Comparison of ENCODE assay signal across 10 cellular contexts in genomic region chr17:29594441-29595090, GRCh38. TPM values are rescaled to one million over a fixed set of nuclear protein-coding genes. Genes with fewer than 3 reads are reported as not detected.
DNase-seq lines count a peak whose midpoint lies in the region; ATAC-seq, FAIRE-seq and TF ChIP-seq lines count a peak whose summit lies in the region.
"Had no signal": no experiment of that assay in that cellular context is flagged by ENCODE, and none has a peak within 500 bp of the region (broad histone marks: within the 10 kb centered on the region; RNA-seq: fewer than 3 reads in every experiment).

No MANE protein-coding gene starts in this region.

- intact Hi-C loops in right cardiac atrium (cut with DNase I) (no loop called here), left cardiac atrium (cut with DNase I) (no loop called here), HepG2 (cut with micrococcal nuclease; ENCODE audit: unreplicated experiment) (loop anchor here (10.0 kb wide), 1 partner anchor 220 kb away; no protein-coding TSS in a partner anchor), uterus (cut with DNase I; ENCODE audit: low total_unique reads) (no loop called here)
- intact Hi-C loops in activated T-helper 2 cell treated with anti-CD3 and anti-CD28 coated beads, Interferon-gamma antibody, Interleukin-2, Interleukin-4, amounts not matched to agents 10 μg/mL and 5 μg/mL and 100 μg/mL, durations not matched to agents 14 hours and 24 hours and 36 hours (cut with micrococcal nuclease) = no loop called here

- H3K4me3 Mint-ChIP-seq in activated T-helper 2 cell treated with anti-CD3 and anti-CD28 coated beads, Interferon-gamma antibody, Interleukin-2, Interleukin-4, amounts not matched to agents 10 μg/mL and 5 μg/mL and 100 μg/mL, durations not matched to agents 14 hours and 24 hours and 36 hours (ENCODE audit: low read depth) = peak overlapping the region; percentile 75

- no peak overlapping the region for H3K9ac ChIP-seq in HepG2 (ENCODE audit: insufficient read depth, low read depth, low read length)

- ATAC-seq in right cardiac atrium = no peak
- ATAC-seq in left cardiac atrium = no peak
- ATAC-seq in HepG2 = no peak
- ATAC-seq in upper lobe of left lung (ENCODE audit: low FRiP score in 2 of 2) = no peak

- no peak for TF ChIP-seq POLR2A in HepG2 (IDR thresholded peaks at IDR 0.05; ENCODE audit: insufficient read depth in 1 of 2, low read depth in 2 of 2, low read length in 2 of 2)
- TF ChIP-seq POLR2A in uterus (IDR thresholded peaks at IDR 0.05) = no peak
- TF ChIP-seq POLR2A in upper lobe of left lung (IDR thresholded peaks at IDR 0.05) = no peak

- no peaks in the 10 kb centered on the region for H3K27me3 Mint-ChIP-seq in activated T-helper 2 cell treated with anti-CD3 and anti-CD28 coated beads, Interferon-gamma antibody, Interleukin-2, Interleukin-4, amounts not matched to agents 10 μg/mL and 5 μg/mL and 100 μg/mL, durations not matched to agents 14 hours and 24 hours and 36 hours (ENCODE audit: low read depth)

- TF ChIP-seq CTCF in HepG2 (CRISPR knock-in tag; IDR thresholded peaks at IDR 0.05) (no peak), uterus (IDR thresholded peaks at IDR 0.05) (no peak), D721Med (IDR thresholded peaks at IDR 0.05; ENCODE audit: insufficient read depth, missing control alignments) (no peak), upper lobe of left lung (IDR thresholded peaks at IDR 0.05) (no peak)

- no peaks in the 10 kb centered on the region for H3K79me2 ChIP-seq in HepG2 (ENCODE audit: insufficient read depth, low read length)

- no peaks in the 10 kb centered on the region for H4K20me1 ChIP-seq in HepG2 (ENCODE audit: insufficient read depth, low read length)

- H3K4me3 ChIP-seq in right cardiac atrium (ENCODE audit: low read length) = no peak overlapping the region
- peak overlapping the region in 1 of 3 experiments; percentile 71; a peak in 2 of 6 replicates for H3K4me3 ChIP-seq in HepG2 (replicated peaks in 1 of 3; ENCODE audit: insufficient read depth in 1 of 3, low read depth in 2 of 3, low read length in 3 of 3)
- no peak overlapping the region for H3K4me3 ChIP-seq in uterus
- H3K4me3 ChIP-seq in upper lobe of left lung = no peak overlapping the region

- H3K4me1 ChIP-seq in right cardiac atrium (ENCODE audit: control insufficient read depth, insufficient read depth, low read length) (peaks cover 3% of the 10 kb centered on the region), HepG2 (ENCODE audit: insufficient read depth, low read length) (peaks cover 64% of the 10 kb centered on the region), uterus (peaks cover 0 to 23% of the 10 kb centered on the region in 2 donors), upper lobe of left lung (peaks cover 41 to 48% (median 43%) of the 10 kb centered on the region in 4 donors)

- in situ Hi-C loops in HepG2 (cut with HindIII; ENCODE audit: extremely low pct_ligation_motif_present, low pct_unique_long_range_greater_than_20kb) = no loop called here

- CTCF ChIA-PET in HepG2 (lab: Yijun Ruan, JAX; ENCODE audit: low intra/inter-chr PET ratio, low total read pairs) = interaction anchor here (0.8 to 1.5 kb wide), 2 partner anchors 14 to 224 kb away, joined by 3 to 5 read pairs; no protein-coding TSS in a partner anchor

- FAIRE-seq in HepG2 (lab: Jason Lieb, UNC) (no peak), D721Med (lab: Jason Lieb, UNC) (no peak)
- FAIRE-seq: GM19239 had no signal

- peaks cover 26% of the 10 kb centered on the region for H3K4me1 Mint-ChIP-seq in activated T-helper 2 cell treated with anti-CD3 and anti-CD28 coated beads, Interferon-gamma antibody, Interleukin-2, Interleukin-4, amounts not matched to agents 10 μg/mL and 5 μg/mL and 100 μg/mL, durations not matched to agents 14 hours and 24 hours and 36 hours (ENCODE audit: low read depth)

- TF ChIP-seq RAD21 in HepG2 (CRISPR knock-in tag; IDR thresholded peaks at IDR 0.05) = no peak

- H3K27ac ChIP-seq in right cardiac atrium (ENCODE audit: low read length) (no peak overlapping the region), HepG2 (ENCODE audit: extremely low read length, insufficient read depth, low read length) (no peak overlapping the region), uterus (peak overlapping the region in 1 of 2 donors; percentile 14), upper lobe of left lung (no peak overlapping the region)

- no peak for TF ChIP-seq EP300 in HepG2 (IDR thresholded peaks at IDR 0.05; ENCODE audit: low read depth in 2 of 2, low read length in 2 of 2)
- TF ChIP-seq EP300 in HepG2 (CRISPR knock-in tag; IDR thresholded peaks at IDR 0.05; ENCODE audit: borderline replicate concordance) = no peak
- TF ChIP-seq EP300 in upper lobe of left lung (IDR thresholded peaks at IDR 0.05) = no peak

- 90% methylated on average over 12 of the region's 12 CpGs for WGBS in right cardiac atrium
- 28% methylated on average over 8 of the region's 12 CpGs for WGBS in HepG2 (ENCODE audit: low lambda C conversion rate)
- 82 to 89% methylated on average over 6 of the region's 12 CpGs for WGBS in upper lobe of left lung, 2 donors

- no peak overlapping the region for H3K27ac Mint-ChIP-seq in activated T-helper 2 cell treated with anti-CD3 and anti-CD28 coated beads, Interferon-gamma antibody, Interleukin-2, Interleukin-4, amounts not matched to agents 10 μg/mL and 5 μg/mL and 100 μg/mL, durations not matched to agents 14 hours and 24 hours and 36 hours

- H3K27me3 ChIP-seq in right cardiac atrium (ENCODE audit: control insufficient read depth, insufficient read depth) = no peaks in the 10 kb centered on the region
- peaks cover 3 to 33% of the 10 kb centered on the region in 2 experiments; a peak in 3 of 5 replicates for H3K27me3 ChIP-seq in HepG2 (ENCODE audit: control insufficient read depth in 1 of 2, insufficient read depth in 2 of 2, low read length in 2 of 2)
- H3K27me3 ChIP-seq in uterus = no peaks in the 10 kb centered on the region
- peaks cover 0 to 3% (median 0%) of the 10 kb centered on the region in 4 donors for H3K27me3 ChIP-seq in upper lobe of left lung

- DNase-seq in right cardiac atrium = peak in 2 of 3 donors; percentile 55 to 59
- no peak for DNase-seq in left cardiac atrium
- DNase-seq in activated T-helper 2 cell treated with anti-CD3 and anti-CD28 coated beads, Interferon-gamma antibody, Interleukin-2, Interleukin-4, amounts not matched to agents 10 μg/mL and 5 μg/mL and 100 μg/mL, durations not matched to agents 14 hours and 24 hours and 36 hours (ENCODE audit: low spot score) = no peak
- DNase-seq in HepG2 (ENCODE audit: low spot score) = no peak
- peak; percentile 16 to 21 for DNase-seq in uterus
- no peak for DNase-seq in D721Med (ENCODE audit: insufficient read length, low spot score)
- DNase-seq in cerebellar cortex (ENCODE audit: low spot score) = no peak
- no peak for DNase-seq in upper lobe of left lung
- DNase-seq: occipital lobe had no signal

- peak overlapping the region; percentile 86 for H3K4me2 ChIP-seq in HepG2 (ENCODE audit: low read depth, low read length)

- H3K9me3 ChIP-seq in right cardiac atrium (ENCODE audit: control insufficient read depth, low read length) (no peaks in the 10 kb centered on the region), HepG2 (ENCODE audit: low read length) (no peaks in the 10 kb centered on the region), uterus (no peaks in the 10 kb centered on the region), upper lobe of left lung (no peaks in the 10 kb centered on the region)

- POLR2A ChIA-PET in HepG2 (lab: Yijun Ruan, JAX) = interaction anchor here (0.9 to 1.0 kb wide), 2 partner anchors 20 to 300 kb away, joined by 3 read pairs; partner anchors contain the start of gene NUFIP2

- no peak overlapping the region for H2AFZ ChIP-seq in HepG2 (ENCODE audit: low read length)

- no peaks in the 10 kb centered on the region for H3K36me3 ChIP-seq in HepG2 (replicated peaks in 1 of 2; ENCODE audit: control insufficient read depth in 1 of 2, insufficient read depth in 2 of 2, low read length in 2 of 2)
- no peaks in the 10 kb centered on the region for H3K36me3 ChIP-seq in uterus
- no peaks in the 10 kb centered on the region for H3K36me3 ChIP-seq in upper lobe of left lung

- no peaks in the 10 kb centered on the region for H3K9me3 Mint-ChIP-seq in activated T-helper 2 cell treated with anti-CD3 and anti-CD28 coated beads, Interferon-gamma antibody, Interleukin-2, Interleukin-4, amounts not matched to agents 10 μg/mL and 5 μg/mL and 100 μg/mL, durations not matched to agents 14 hours and 24 hours and 36 hours

- no peaks in the 10 kb centered on the region for H3K36me3 Mint-ChIP-seq in activated T-helper 2 cell treated with anti-CD3 and anti-CD28 coated beads, Interferon-gamma antibody, Interleukin-2, Interleukin-4, amounts not matched to agents 10 μg/mL and 5 μg/mL and 100 μg/mL, durations not matched to agents 14 hours and 24 hours and 36 hours (ENCODE audit: low read depth)

- no TSS peak for BruUV-seq in HepG2 (replicated peaks; lab: Mats Ljungman, UMichigan)

RNA-seq across cellular contexts. Expression of gene ANKRD13B, which starts 1.6 kb away (rescaled TPM):
- total RNA-seq in right cardiac atrium = 10 to 100 TPM in 1 of 4 donors, 1 to 10 TPM in 3; 5.4 to 11.0 (median 7.4) TPM
- 5.0 TPM for polyA plus RNA-seq in right cardiac atrium
- total RNA-seq in left cardiac atrium = 10 to 100 TPM in 1 of 2 donors, 1 to 10 TPM in 1; 8.1 to 10.5 TPM
- 34.1 and 41.6 TPM in 2 replicates for total RNA-seq in activated T-helper 2 cell treated with anti-CD3 and anti-CD28 coated beads, Interferon-gamma antibody, Interleukin-2, Interleukin-4, amounts not matched to agents 10 μg/mL and 5 μg/mL and 100 μg/mL, durations not matched to agents 14 hours and 24 hours and 36 hours
- total RNA-seq in HepG2 (2016; rRNA removed; fragmentation: Illumina TruSeq; extraction: Trizol) = 1.6 and 1.7 TPM in 2 replicates
- 0.71 and 0.79 TPM in 2 replicates for total RNA-seq in HepG2 (2016; cell fraction: cytosol; rRNA removed; fragmentation: Illumina TruSeq; extraction: Trizol; ENCODE audit: low read depth)
- 0.76 and 1.6 TPM in 2 replicates for total RNA-seq in HepG2 (2016; cell fraction: insoluble cytoplasmic fraction; rRNA removed; fragmentation: Illumina TruSeq; extraction: Trizol)
- 1.5 and 1.9 TPM in 2 replicates for total RNA-seq in HepG2 (2016; cell fraction: membrane; rRNA removed; fragmentation: Illumina TruSeq; extraction: Trizol)
- 2.0 and 2.4 TPM in 2 replicates for total RNA-seq in HepG2 (2016; cell fraction: nucleus; rRNA removed; fragmentation: Illumina TruSeq; extraction: Trizol)
- polyA plus RNA-seq in HepG2 (2011; rRNA removed) = 1.8 and 2.2 TPM in 2 replicates
- 0.83 and 1.4 TPM in 2 replicates for polyA plus RNA-seq in HepG2 (2011; cell fraction: cytosol; rRNA removed)
- polyA plus RNA-seq in HepG2 (2011; cell fraction: nucleus; rRNA removed) = 9.9 and 14.7 TPM in 2 replicates
- polyA plus RNA-seq in HepG2 (2012) = 1.2 and 2.1 TPM in 2 replicates
- 0.67 and 0.84 TPM in 2 replicates for polyA plus RNA-seq in HepG2 (2016; cell fraction: cytosol; fragmentation: Illumina TruSeq; extraction: Trizol; ENCODE audit: low read depth)
- 1.7 and 2.2 TPM in 2 replicates for polyA plus RNA-seq in HepG2 (2016; cell fraction: insoluble cytoplasmic fraction; fragmentation: Illumina TruSeq; extraction: Trizol; ENCODE audit: low read depth)
- polyA plus RNA-seq in HepG2 (2016; cell fraction: membrane; fragmentation: Illumina TruSeq; extraction: Trizol; ENCODE audit: low read depth) = 1.7 and 1.9 TPM in 2 replicates
- 6.1 and 8.4 TPM in 2 replicates for polyA plus RNA-seq in HepG2 (2016; cell fraction: nucleus; fragmentation: Illumina TruSeq; extraction: Trizol; ENCODE audit: insufficient read depth, low read depth)
- polyA minus RNA-seq in HepG2 (2011; rRNA and poly(A)+ RNA removed; ENCODE audit: low replicate concordance) = 3.0 and 21.2 TPM in 2 replicates
- 1.5 and 1.8 TPM in 2 replicates for polyA minus RNA-seq in HepG2 (2011; cell fraction: cytosol; rRNA and poly(A)+ RNA removed)
- 0.75 and 1.8 TPM in 2 replicates for polyA minus RNA-seq in HepG2 (2011; cell fraction: nucleus; rRNA and poly(A)+ RNA removed)
- total RNA-seq in uterus = 10 to 100 TPM in 3 of 4 donors, 1 to 10 TPM in 1; 2.8 to 17.0 (median 12.7) TPM
- 10 to 100 TPM in 1 of 6 donors, 1 to 10 TPM in 5; 1.5 to 24.1 (median 3.9) TPM for total RNA-seq in upper lobe of left lung

RNA-seq across cellular contexts. Expression of gene GIT1, which starts 5.1 kb away (rescaled TPM):
- 10 to 100 TPM; 31.4 to 37.8 (median 34.8) TPM for total RNA-seq in right cardiac atrium
- 25.5 TPM for polyA plus RNA-seq in right cardiac atrium
- 10 to 100 TPM; 30.8 to 44.0 TPM for total RNA-seq in left cardiac atrium
- 67.3 and 72.4 TPM in 2 replicates for total RNA-seq in activated T-helper 2 cell treated with anti-CD3 and anti-CD28 coated beads, Interferon-gamma antibody, Interleukin-2, Interleukin-4, amounts not matched to agents 10 μg/mL and 5 μg/mL and 100 μg/mL, durations not matched to agents 14 hours and 24 hours and 36 hours
- total RNA-seq in HepG2 (2016; rRNA removed; fragmentation: Illumina TruSeq; extraction: Trizol) = 12.9 and 14.2 TPM in 2 replicates
- 6.7 and 9.1 TPM in 2 replicates for total RNA-seq in HepG2 (2016; cell fraction: cytosol; rRNA removed; fragmentation: Illumina TruSeq; extraction: Trizol; ENCODE audit: low read depth)
- total RNA-seq in HepG2 (2016; cell fraction: insoluble cytoplasmic fraction; rRNA removed; fragmentation: Illumina TruSeq; extraction: Trizol) = 11.3 and 13.5 TPM in 2 replicates
- total RNA-seq in HepG2 (2016; cell fraction: membrane; rRNA removed; fragmentation: Illumina TruSeq; extraction: Trizol) = 23.5 and 27.1 TPM in 2 replicates
- 11.7 and 17.3 TPM in 2 replicates for total RNA-seq in HepG2 (2016; cell fraction: nucleus; rRNA removed; fragmentation: Illumina TruSeq; extraction: Trizol)
- 30.8 and 31.5 TPM in 2 replicates for polyA plus RNA-seq in HepG2 (2011; rRNA removed)
- polyA plus RNA-seq in HepG2 (2011; cell fraction: cytosol; rRNA removed) = 17.1 and 24.2 TPM in 2 replicates
- polyA plus RNA-seq in HepG2 (2011; cell fraction: nucleus; rRNA removed) = 56.8 and 69.2 TPM in 2 replicates
- 15.9 and 22.4 TPM in 2 replicates for polyA plus RNA-seq in HepG2 (2012)
- polyA plus RNA-seq in HepG2 (2016; cell fraction: cytosol; fragmentation: Illumina TruSeq; extraction: Trizol; ENCODE audit: low read depth) = 12.0 and 13.0 TPM in 2 replicates
- 17.0 and 22.9 TPM in 2 replicates for polyA plus RNA-seq in HepG2 (2016; cell fraction: insoluble cytoplasmic fraction; fragmentation: Illumina TruSeq; extraction: Trizol; ENCODE audit: low read depth)
- 26.3 and 34.9 TPM in 2 replicates for polyA plus RNA-seq in HepG2 (2016; cell fraction: membrane; fragmentation: Illumina TruSeq; extraction: Trizol; ENCODE audit: low read depth)
- polyA plus RNA-seq in HepG2 (2016; cell fraction: nucleus; fragmentation: Illumina TruSeq; extraction: Trizol; ENCODE audit: insufficient read depth, low read depth) = 31.9 and 33.9 TPM in 2 replicates
- 51.4 and 110 TPM in 2 replicates for polyA minus RNA-seq in HepG2 (2011; rRNA and poly(A)+ RNA removed; ENCODE audit: low replicate concordance)
- polyA minus RNA-seq in HepG2 (2011; cell fraction: cytosol; rRNA and poly(A)+ RNA removed) = 17.5 and 20.2 TPM in 2 replicates
- 22.8 and 25.5 TPM in 2 replicates for polyA minus RNA-seq in HepG2 (2011; cell fraction: nucleus; rRNA and poly(A)+ RNA removed)
- 10 to 100 TPM; 13.1 to 75.0 (median 22.9) TPM for total RNA-seq in uterus
- 10 to 100 TPM; 34.6 to 88.4 (median 45.5) TPM for total RNA-seq in upper lobe of left lung

RNA-seq across cellular contexts. Expression of gene TP53I13, which starts 26.1 kb away (rescaled TPM):
- total RNA-seq in right cardiac atrium (10 to 100 TPM; 30.6 to 45.3 (median 38.3) TPM), left cardiac atrium (10 to 100 TPM; 42.0 to 48.8 TPM), HepG2 (2016; rRNA removed; fragmentation: Illumina TruSeq; extraction: Trizol) (9.9 and 25.7 TPM in 2 replicates), uterus (10 to 100 TPM; 35.6 to 50.3 (median 45.1) TPM), upper lobe of left lung (100 to 1,000 TPM in 2 of 6 donors, 10 to 100 TPM in 4; 57.3 to 178 (median 75.4) TPM)
- polyA plus RNA-seq in right cardiac atrium (53.0 TPM), HepG2 (2011; rRNA removed) (16.9 and 29.2 TPM in 2 replicates)
- total RNA-seq in activated T-helper 2 cell treated with anti-CD3 and anti-CD28 coated beads, Interferon-gamma antibody, Interleukin-2, Interleukin-4, amounts not matched to agents 10 μg/mL and 5 μg/mL and 100 μg/mL, durations not matched to agents 14 hours and 24 hours and 36 hours = 78.2 and 84.8 TPM in 2 replicates
- 17.6 and 23.7 TPM in 2 replicates for total RNA-seq in HepG2 (2016; cell fraction: cytosol; rRNA removed; fragmentation: Illumina TruSeq; extraction: Trizol; ENCODE audit: low read depth)
- total RNA-seq in HepG2 (2016; cell fraction: insoluble cytoplasmic fraction; rRNA removed; fragmentation: Illumina TruSeq; extraction: Trizol) = 9.5 and 27.0 TPM in 2 replicates
- 15.6 and 16.0 TPM in 2 replicates for total RNA-seq in HepG2 (2016; cell fraction: membrane; rRNA removed; fragmentation: Illumina TruSeq; extraction: Trizol)
- total RNA-seq in HepG2 (2016; cell fraction: nucleus; rRNA removed; fragmentation: Illumina TruSeq; extraction: Trizol) = 23.1 and 26.1 TPM in 2 replicates
- 15.5 and 31.8 TPM in 2 replicates for polyA plus RNA-seq in HepG2 (2011; cell fraction: cytosol; rRNA removed)
- polyA plus RNA-seq in HepG2 (2011; cell fraction: nucleus; rRNA removed) = 136 and 174 TPM in 2 replicates
- polyA plus RNA-seq in HepG2 (2012) = 12.7 and 18.1 TPM in 2 replicates
- 9.2 and 10.2 TPM in 2 replicates for polyA plus RNA-seq in HepG2 (2016; cell fraction: cytosol; fragmentation: Illumina TruSeq; extraction: Trizol; ENCODE audit: low read depth)
- 8.5 and 9.5 TPM in 2 replicates for polyA plus RNA-seq in HepG2 (2016; cell fraction: insoluble cytoplasmic fraction; fragmentation: Illumina TruSeq; extraction: Trizol; ENCODE audit: low read depth)
- 10.4 and 10.9 TPM in 2 replicates for polyA plus RNA-seq in HepG2 (2016; cell fraction: membrane; fragmentation: Illumina TruSeq; extraction: Trizol; ENCODE audit: low read depth)
- polyA plus RNA-seq in HepG2 (2016; cell fraction: nucleus; fragmentation: Illumina TruSeq; extraction: Trizol; ENCODE audit: insufficient read depth, low read depth) = 51.8 and 59.8 TPM in 2 replicates
- 25.1 and 43.5 TPM in 2 replicates for polyA minus RNA-seq in HepG2 (2011; rRNA and poly(A)+ RNA removed; ENCODE audit: low replicate concordance)
- 18.8 and 20.0 TPM in 2 replicates for polyA minus RNA-seq in HepG2 (2011; cell fraction: cytosol; rRNA and poly(A)+ RNA removed)
- 16.1 and 22.5 TPM in 2 replicates for polyA minus RNA-seq in HepG2 (2011; cell fraction: nucleus; rRNA and poly(A)+ RNA removed)

RNA-seq across cellular contexts. Expression of gene ABHD15, which starts 27.7 kb away (rescaled TPM):
- total RNA-seq in right cardiac atrium (1 to 10 TPM; 6.6 to 7.5 (median 7.3) TPM), left cardiac atrium (10 to 100 TPM in 1 of 2 donors, 1 to 10 TPM in 1; 8.3 to 11.6 TPM), HepG2 (2016; rRNA removed; fragmentation: Illumina TruSeq; extraction: Trizol) (4.8 and 7.7 TPM in 2 replicates), uterus (10 to 100 TPM in 1 of 4 donors, 1 to 10 TPM in 2, under 1 TPM in 1; 0.26 to 11.4 (median 4.4) TPM), upper lobe of left lung (10 to 100 TPM; 12.8 to 17.8 (median 14.9) TPM)
- polyA plus RNA-seq in right cardiac atrium (5.2 TPM), HepG2 (2011; rRNA removed) (2.4 and 2.9 TPM in 2 replicates)
- total RNA-seq in activated T-helper 2 cell treated with anti-CD3 and anti-CD28 coated beads, Interferon-gamma antibody, Interleukin-2, Interleukin-4, amounts not matched to agents 10 μg/mL and 5 μg/mL and 100 μg/mL, durations not matched to agents 14 hours and 24 hours and 36 hours = 19.5 and 20.2 TPM in 2 replicates
- 0.44 and 0.91 TPM in 2 replicates for total RNA-seq in HepG2 (2016; cell fraction: cytosol; rRNA removed; fragmentation: Illumina TruSeq; extraction: Trizol; ENCODE audit: low read depth)
- total RNA-seq in HepG2 (2016; cell fraction: insoluble cytoplasmic fraction; rRNA removed; fragmentation: Illumina TruSeq; extraction: Trizol) = 5.0 and 7.3 TPM in 2 replicates
- 3.2 and 3.6 TPM in 2 replicates for total RNA-seq in HepG2 (2016; cell fraction: membrane; rRNA removed; fragmentation: Illumina TruSeq; extraction: Trizol)
- 6.6 and 6.7 TPM in 2 replicates for total RNA-seq in HepG2 (2016; cell fraction: nucleus; rRNA removed; fragmentation: Illumina TruSeq; extraction: Trizol)
- polyA plus RNA-seq in HepG2 (2011; cell fraction: cytosol; rRNA removed) = 2.6 and 2.7 TPM in 2 replicates
- polyA plus RNA-seq in HepG2 (2011; cell fraction: nucleus; rRNA removed) = 2.3 and 2.7 TPM in 2 replicates
- polyA plus RNA-seq in HepG2 (2012) = 2.3 and 2.8 TPM in 2 replicates
- 0.60 and 0.61 TPM in 2 replicates for polyA plus RNA-seq in HepG2 (2016; cell fraction: cytosol; fragmentation: Illumina TruSeq; extraction: Trizol; ENCODE audit: low read depth)
- 4.7 and 5.2 TPM in 2 replicates for polyA plus RNA-seq in HepG2 (2016; cell fraction: insoluble cytoplasmic fraction; fragmentation: Illumina TruSeq; extraction: Trizol; ENCODE audit: low read depth)
- polyA plus RNA-seq in HepG2 (2016; cell fraction: membrane; fragmentation: Illumina TruSeq; extraction: Trizol; ENCODE audit: low read depth) = 1.9 and 2.1 TPM in 2 replicates
- 8.6 and 9.0 TPM in 2 replicates for polyA plus RNA-seq in HepG2 (2016; cell fraction: nucleus; fragmentation: Illumina TruSeq; extraction: Trizol; ENCODE audit: insufficient read depth, low read depth)
- polyA minus RNA-seq in HepG2 (2011; rRNA and poly(A)+ RNA removed; ENCODE audit: low replicate concordance) = 9.2 and 15.6 TPM in 2 replicates
- 2.6 and 3.4 TPM in 2 replicates for polyA minus RNA-seq in HepG2 (2011; cell fraction: cytosol; rRNA and poly(A)+ RNA removed)
- polyA minus RNA-seq in HepG2 (2011; cell fraction: nucleus; rRNA and poly(A)+ RNA removed) = 3.6 and 5.5 TPM in 2 replicates

RNA-seq across cellular contexts. Expression of gene CORO6, which starts 28.1 kb away (rescaled TPM):
- total RNA-seq in right cardiac atrium = 100 to 1,000 TPM in 3 of 4 donors, 10 to 100 TPM in 1; 93.5 to 148 (median 113) TPM
- polyA plus RNA-seq in right cardiac atrium = 98.5 TPM
- total RNA-seq in left cardiac atrium = 10 to 100 TPM; 67.0 to 82.1 TPM
- 3.1 and 3.8 TPM in 2 replicates for total RNA-seq in activated T-helper 2 cell treated with anti-CD3 and anti-CD28 coated beads, Interferon-gamma antibody, Interleukin-2, Interleukin-4, amounts not matched to agents 10 μg/mL and 5 μg/mL and 100 μg/mL, durations not matched to agents 14 hours and 24 hours and 36 hours
- total RNA-seq in HepG2 (2016; rRNA removed; fragmentation: Illumina TruSeq; extraction: Trizol) = 0.42 TPM in 1 of 2 replicates, not detected in the other
- total RNA-seq in HepG2 (2016; cell fraction: cytosol; rRNA removed; fragmentation: Illumina TruSeq; extraction: Trizol; ENCODE audit: low read depth) = 0.10 TPM in 1 of 2 replicates, not detected in the other
- 0.15 and 0.39 TPM in 2 replicates for total RNA-seq in HepG2 (2016; cell fraction: insoluble cytoplasmic fraction; rRNA removed; fragmentation: Illumina TruSeq; extraction: Trizol)
- 0.14 TPM in 1 of 2 replicates, not detected in the other for total RNA-seq in HepG2 (2016; cell fraction: membrane; rRNA removed; fragmentation: Illumina TruSeq; extraction: Trizol)
- total RNA-seq in HepG2 (2016; cell fraction: nucleus; rRNA removed; fragmentation: Illumina TruSeq; extraction: Trizol) = 0.38 and 0.71 TPM in 2 replicates
- 0.82 and 1.2 TPM in 2 replicates for polyA plus RNA-seq in HepG2 (2011; rRNA removed)
- 0.20 and 0.22 TPM in 2 replicates for polyA plus RNA-seq in HepG2 (2011; cell fraction: cytosol; rRNA removed)
- 10.2 and 12.8 TPM in 2 replicates for polyA plus RNA-seq in HepG2 (2011; cell fraction: nucleus; rRNA removed)
- polyA plus RNA-seq in HepG2 (2012) = 0.16 and 0.25 TPM in 2 replicates
- polyA plus RNA-seq in HepG2 (2016; cell fraction: cytosol; fragmentation: Illumina TruSeq; extraction: Trizol; ENCODE audit: low read depth) = 0.12 TPM in 1 of 2 replicates, not detected in the other
- polyA plus RNA-seq in HepG2 (2016; cell fraction: insoluble cytoplasmic fraction; fragmentation: Illumina TruSeq; extraction: Trizol; ENCODE audit: low read depth) = 0.20 TPM in 1 of 2 replicates, not detected in the other
- polyA plus RNA-seq in HepG2 (2016; cell fraction: membrane; fragmentation: Illumina TruSeq; extraction: Trizol; ENCODE audit: low read depth) = not detected in 2 replicates
- 0.96 and 2.4 TPM in 2 replicates for polyA plus RNA-seq in HepG2 (2016; cell fraction: nucleus; fragmentation: Illumina TruSeq; extraction: Trizol; ENCODE audit: insufficient read depth, low read depth)
- polyA minus RNA-seq in HepG2 (2011; rRNA and poly(A)+ RNA removed; ENCODE audit: low replicate concordance) = 4.6 TPM in 1 of 2 replicates, not detected in the other
- not detected in 2 replicates for polyA minus RNA-seq in HepG2 (2011; cell fraction: cytosol; rRNA and poly(A)+ RNA removed)
- polyA minus RNA-seq in HepG2 (2011; cell fraction: nucleus; rRNA and poly(A)+ RNA removed) = 0.50 and 0.52 TPM in 2 replicates
- 1 to 10 TPM; 3.8 to 7.8 (median 5.1) TPM for total RNA-seq in uterus
- 100 to 1,000 TPM in 1 of 6 donors, 10 to 100 TPM in 3, 1 to 10 TPM in 2; 7.3 to 137 (median 12.2) TPM for total RNA-seq in upper lobe of left lung

Comparison
In these comparisons a context has a peak if more than half of its experiments do, and no peak if none do; other contexts are left out.
1. DNase-seq: peak in right cardiac atrium (2 of 3) and uterus (2 of 2); none in left cardiac atrium (single experiment), activated T-helper 2 cell treated with anti-CD3 and anti-CD28 coated beads, Interferon-gamma antibody, Interleukin-2, Interleukin-4, amounts not matched to agents 10 μg/mL and 5 μg/mL and 100 μg/mL, durations not matched to agents 14 hours and 24 hours and 36 hours (single experiment), HepG2 (single experiment), D721Med (single experiment), cerebellar cortex (single experiment) and upper lobe of left lung (0 of 2).